Comparison of ENCODE assay signal across 15 cellular contexts in genomic region chr7:128056901-128057300, GRCh38. TPM values are rescaled to one million over a fixed set of nuclear protein-coding genes. Genes with fewer than 3 reads are reported as not detected.
DNase-seq lines count a peak whose midpoint lies in the region; ATAC-seq, FAIRE-seq and TF ChIP-seq lines count a peak whose summit lies in the region.
"Had no signal": no experiment of that assay in that cellular context is flagged by ENCODE, and none has a peak within 500 bp of the region (broad histone marks: within the 10 kb centered on the region; RNA-seq: fewer than 3 reads in every experiment).

No MANE protein-coding gene starts in this region.

- TF ChIP-seq CTCF in epithelial cell of esophagus (IDR thresholded peaks at IDR 0.05; ENCODE audit: insufficient read depth, low read depth, low read length, missing control alignments): no peak
- TF ChIP-seq CTCF in osteocyte (IDR thresholded peaks at IDR 0.05): no peak

- peaks cover 4% of the 10 kb centered on the region for H3K36me3 Mint-ChIP-seq in osteocyte (ENCODE audit: unreplicated experiment)
- no peaks in the 10 kb centered on the region for H3K36me3 Mint-ChIP-seq in naive thymus-derived CD8-positive, alpha-beta T cell

- H3K4me3 ChIP-seq in epithelial cell of esophagus (ENCODE audit: low read length): no peak overlapping the region
- H3K4me3 ChIP-seq: adrenal gland had no signal

- H3K4me3 Mint-ChIP-seq in osteocyte (ENCODE audit: unreplicated experiment): peak overlapping the region; percentile 39
- H3K4me3 Mint-ChIP-seq in naive thymus-derived CD8-positive, alpha-beta T cell: no peak overlapping the region
- H3K4me3 Mint-ChIP-seq: CD8-positive, alpha-beta memory T cell had no signal

- ATAC-seq in GM18861 (IDR thresholded peaks at IDR 0.05; ENCODE audit: unreplicated experiment) (no peak), HG03378 (IDR thresholded peaks at IDR 0.05; ENCODE audit: unreplicated experiment) (no peak), GM18520 (IDR thresholded peaks at IDR 0.05; ENCODE audit: unreplicated experiment) (no peak)
- no peak for ATAC-seq in naive thymus-derived CD8-positive, alpha-beta T cell

- FAIRE-seq in RCC 7860 (lab: Jason Lieb, UNC): no peak

- H3K27ac Mint-ChIP-seq in osteocyte (ENCODE audit: unreplicated experiment): peak overlapping the region; percentile 89
- H3K27ac Mint-ChIP-seq in naive thymus-derived CD8-positive, alpha-beta T cell: peak overlapping the region in 2 of 10 donors; percentile 12 to 22

- no peaks in the 10 kb centered on the region for H3K9me3 Mint-ChIP-seq in osteocyte (ENCODE audit: unreplicated experiment)
- H3K9me3 Mint-ChIP-seq in naive thymus-derived CD8-positive, alpha-beta T cell: no peaks in the 10 kb centered on the region
- H3K9me3 Mint-ChIP-seq: CD8-positive, alpha-beta memory T cell had no signal

- peak; percentile 94 for DNase-seq in EH (ENCODE audit: low read depth)
- peak; percentile 40 for DNase-seq in RCC 7860 (ENCODE audit: low spot score)
- DNase-seq in epithelial cell of esophagus (ENCODE audit: low read depth): peak; percentile 10
- DNase-seq in osteocyte (ENCODE audit: extremely low spot score, unreplicated experiment): no peak
- DNase-seq in naive thymus-derived CD8-positive, alpha-beta T cell: no peak
- DNase-seq: activated T-cell treated with anti-CD3 and anti-CD28 coated beads for 4 hours; adrenal gland; CD8-positive, alpha-beta memory T cell; left cardiac atrium; NCI-H2171 treated with DMSO at 0.1 percent for 48 hours; retina; stimulated activated CD4-positive, alpha-beta T cell treated with anti-CD3 and anti-CD28 coated beads, Interleukin-2, amount 100 ng/mL, for 48 hours had no signal

- POLR2A ChIA-PET in naive thymus-derived CD8-positive, alpha-beta T cell (lab: Charles Lee): no interaction called here

- H3K27me3 Mint-ChIP-seq in osteocyte (ENCODE audit: unreplicated experiment): no peaks in the 10 kb centered on the region
- no peaks in the 10 kb centered on the region for H3K27me3 Mint-ChIP-seq in naive thymus-derived CD8-positive, alpha-beta T cell
- H3K27me3 Mint-ChIP-seq: CD8-positive, alpha-beta memory T cell had no signal

- H3K4me1 Mint-ChIP-seq in osteocyte (ENCODE audit: unreplicated experiment): peaks cover 40% of the 10 kb centered on the region
- peaks cover 44 to 85% (median 76%) of the 10 kb centered on the region in 4 donors for H3K4me1 Mint-ChIP-seq in naive thymus-derived CD8-positive, alpha-beta T cell

RNA-seq across cellular contexts. Expression of gene LRRC4, which starts 25.7 kb away (rescaled TPM):
- total RNA-seq in osteocyte: 0.29 and 0.70 TPM in 2 replicates
- total RNA-seq in naive thymus-derived CD8-positive, alpha-beta T cell: under 1 TPM in 1 of 2 experiments, not detected in 1; 0.22 TPM
- polyA plus RNA-seq in naive thymus-derived CD8-positive, alpha-beta T cell: under 1 TPM in 1 of 3 donors, not detected in 2; 0.15 TPM
- polyA plus RNA-seq: CD8-positive, alpha-beta memory T cell had no signal

Comparison
In these comparisons a context has a peak if more than half of its experiments do, and no peak if none do; other contexts are left out.
1. DNase-seq: peak in EH (single experiment), RCC 7860 (single experiment) and epithelial cell of esophagus (single experiment); none in osteocyte (single experiment) and naive thymus-derived CD8-positive, alpha-beta T cell (0 of 10).